ENCODE assay signal across 17 cellular contexts in the genomic region with DNA sequence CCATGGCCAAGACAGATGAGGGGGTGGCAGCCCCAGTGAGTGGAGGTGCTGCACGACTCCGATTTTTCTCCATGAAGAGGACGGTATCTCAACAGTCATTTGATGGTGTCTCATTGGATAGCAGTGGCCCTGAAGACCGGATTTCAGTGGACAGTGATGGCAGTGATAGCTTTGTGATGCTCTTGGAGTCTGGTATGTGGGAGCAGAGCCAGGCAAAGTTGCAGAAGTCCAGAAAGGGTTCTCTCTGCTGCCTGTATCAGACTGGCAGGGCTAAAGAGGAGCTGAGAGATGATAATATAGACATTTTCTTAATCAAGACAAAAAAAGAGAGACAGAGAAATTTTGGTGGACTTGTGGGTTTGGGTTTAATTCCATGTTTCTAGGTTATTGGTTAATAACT.
"Had no signal": no experiment of that assay in that cellular context is flagged by ENCODE, and none has a peak within 500 bp of the region (broad histone marks: within the 10 kb centered on the region; RNA-seq: fewer than 3 reads in every experiment).

No MANE protein-coding gene starts in this region.

- H3K27me3 ChIP-seq: foreskin keratinocyte, left lung, neutrophil, tibial nerve, upper lobe of right lung, vagina had no signal

- H3K4me1 Mint-ChIP-seq: stimulated activated memory B cell treated with anti-CD40 and anti-IgM and Interleukin-4, amounts not matched to agents 10 μg/mL and 1 μg/mL and 100 μg/mL, for 72 hours had no signal

- H3K4me1 ChIP-seq: foreskin keratinocyte, left lung, tibial nerve, upper lobe of right lung, vagina had no signal

- H3K27ac ChIP-seq: foreskin keratinocyte, neutrophil, tibial nerve, upper lobe of right lung, vagina had no signal

- H3K4me3 Mint-ChIP-seq: naive thymus-derived CD4-positive, alpha-beta T cell; stimulated activated memory B cell treated with anti-CD40 and anti-IgM and Interleukin-4, amounts not matched to agents 10 μg/mL and 1 μg/mL and 100 μg/mL, for 72 hours; stimulated activated naive CD8-positive, alpha-beta T cell treated with anti-CD3 and anti-CD28 coated beads, Interleukin-15, Interleukin-2, amounts not matched to agents 100 ng/mL and 50 ng/mL, for 24 hours had no signal

- H3K4me3 ChIP-seq: left lung, lung, smooth muscle cell, tibial nerve, upper lobe of right lung, vagina had no signal

- H3K9me3 Mint-ChIP-seq: naive thymus-derived CD4-positive, alpha-beta T cell; stimulated activated memory B cell treated with anti-CD40 and anti-IgM and Interleukin-4, amounts not matched to agents 10 μg/mL and 1 μg/mL and 100 μg/mL, for 72 hours; stimulated activated naive CD8-positive, alpha-beta T cell treated with anti-CD3 and anti-CD28 coated beads, Interleukin-15, Interleukin-2, amounts not matched to agents 100 ng/mL and 50 ng/mL, for 24 hours had no signal

- H3K27ac Mint-ChIP-seq: stimulated activated memory B cell treated with anti-CD40 and anti-IgM and Interleukin-4, amounts not matched to agents 10 μg/mL and 1 μg/mL and 100 μg/mL, for 72 hours; stimulated activated naive CD8-positive, alpha-beta T cell treated with anti-CD3 and anti-CD28 coated beads, Interleukin-15, Interleukin-2, amounts not matched to agents 100 ng/mL and 50 ng/mL, for 24 hours had no signal

- ATAC-seq: foreskin keratinocyte; left lung; naive thymus-derived CD4-positive, alpha-beta T cell; stimulated activated memory B cell treated with anti-CD40 and anti-IgM and Interleukin-4, amounts not matched to agents 10 μg/mL and 1 μg/mL and 100 μg/mL, for 72 hours; upper lobe of right lung had no signal

- DNase-seq: effector memory CD4-positive, alpha-beta T cell; foreskin keratinocyte; islet precursor cell; left lung; mesenchymal stem cell; midbrain; naive thymus-derived CD4-positive, alpha-beta T cell; stimulated activated CD4-positive, alpha-beta T cell treated with anti-CD3 and anti-CD28 coated beads, Interleukin-4, amount 100 ng/mL, for 1 hour; stimulated activated CD8-positive, alpha-beta memory T cell treated with anti-CD3 and anti-CD28 coated beads, Interleukin-4, amount 100 ng/mL, for 48 hours; upper lobe of right lung had no signal

- H3K27me3 Mint-ChIP-seq: naive thymus-derived CD4-positive, alpha-beta T cell; stimulated activated memory B cell treated with anti-CD40 and anti-IgM and Interleukin-4, amounts not matched to agents 10 μg/mL and 1 μg/mL and 100 μg/mL, for 72 hours; stimulated activated naive CD8-positive, alpha-beta T cell treated with anti-CD3 and anti-CD28 coated beads, Interleukin-15, Interleukin-2, amounts not matched to agents 100 ng/mL and 50 ng/mL, for 24 hours had no signal

- H3K9me3 ChIP-seq: left lung, neutrophil, tibial nerve, upper lobe of right lung, vagina had no signal
